In genomic region chr2:198055726-198056125, GRCh38 we compare ENCODE assay signal across 19 cellular contexts.
"Had no signal": no experiment of that assay in that cellular context is flagged by ENCODE, and none has a peak within 500 bp of the region (broad histone marks: within the 10 kb centered on the region; RNA-seq: fewer than 3 reads in every experiment).

No MANE protein-coding gene starts in this region.

- H3K27me3 ChIP-seq: heart left ventricle, neural progenitor cell, ovary, spleen, testis, transverse colon had no signal

- H3K4me3 ChIP-seq: heart left ventricle, neural progenitor cell, ovary, prostate gland, spleen, testis, transverse colon had no signal

- H3K9me3 Mint-ChIP-seq: dendritic cell treated with granulocyte-macrophage colony-stimulating factor and Interleukin-4, amounts not matched to agents 40 ng/mL and 50 ng/mL, for 4 days; endodermal cell; mesothelial cell of epicardium; natural killer cell; neural progenitor cell; stimulated activated memory B cell treated with anti-CD40 and anti-IgM and Interleukin-4, amounts not matched to agents 10 μg/mL and 1 μg/mL and 100 μg/mL, for 72 hours; stimulated activated naive CD8-positive, alpha-beta T cell treated with anti-CD3 and anti-CD28 coated beads, Interleukin-15, Interleukin-2, amounts not matched to agents 100 ng/mL and 50 ng/mL, for 24 hours had no signal

- H3K4me1 Mint-ChIP-seq: natural killer cell; neural progenitor cell; stimulated activated memory B cell treated with anti-CD40 and anti-IgM and Interleukin-4, amounts not matched to agents 10 μg/mL and 1 μg/mL and 100 μg/mL, for 72 hours had no signal

- H3K4me3 Mint-ChIP-seq: dendritic cell treated with granulocyte-macrophage colony-stimulating factor and Interleukin-4, amounts not matched to agents 40 ng/mL and 50 ng/mL, for 4 days; endodermal cell; mesothelial cell of epicardium; natural killer cell; neural progenitor cell; stimulated activated memory B cell treated with anti-CD40 and anti-IgM and Interleukin-4, amounts not matched to agents 10 μg/mL and 1 μg/mL and 100 μg/mL, for 72 hours; stimulated activated naive CD8-positive, alpha-beta T cell treated with anti-CD3 and anti-CD28 coated beads, Interleukin-15, Interleukin-2, amounts not matched to agents 100 ng/mL and 50 ng/mL, for 24 hours had no signal

- H3K36me3 ChIP-seq: heart left ventricle, neural progenitor cell, ovary, prostate gland, spleen, transverse colon had no signal

- H3K27me3 Mint-ChIP-seq: dendritic cell treated with granulocyte-macrophage colony-stimulating factor and Interleukin-4, amounts not matched to agents 40 ng/mL and 50 ng/mL, for 4 days; stimulated activated memory B cell treated with anti-CD40 and anti-IgM and Interleukin-4, amounts not matched to agents 10 μg/mL and 1 μg/mL and 100 μg/mL, for 72 hours; stimulated activated naive CD8-positive, alpha-beta T cell treated with anti-CD3 and anti-CD28 coated beads, Interleukin-15, Interleukin-2, amounts not matched to agents 100 ng/mL and 50 ng/mL, for 24 hours had no signal

- ATAC-seq: left colon; natural killer cell; stimulated activated memory B cell treated with anti-CD40 and anti-IgM and Interleukin-4, amounts not matched to agents 10 μg/mL and 1 μg/mL and 100 μg/mL, for 72 hours had no signal

- DNase-seq: endodermal cell; heart left ventricle; hippocampal formation; left colon; natural killer cell; nucleus accumbens; ovary; spleen; stimulated activated CD4-positive, alpha-beta T cell treated with anti-CD3 and anti-CD28 coated beads, Interleukin-15, amount 100 ng/mL, for 24 hours; stimulated activated CD4-positive, alpha-beta T cell treated with anti-CD3 and anti-CD28 coated beads, Interleukin-1b, Interleukin-23, amount 100 ng/mL, for 48 hours; stimulated activated CD4-positive, alpha-beta T cell treated with anti-CD3 and anti-CD28 coated beads, Interleukin-4, amount 100 ng/mL, for 24 hours; testis; transverse colon had no signal

- H3K27ac Mint-ChIP-seq: dendritic cell treated with granulocyte-macrophage colony-stimulating factor and Interleukin-4, amounts not matched to agents 40 ng/mL and 50 ng/mL, for 4 days; endodermal cell; mesothelial cell of epicardium; natural killer cell; neural progenitor cell; stimulated activated memory B cell treated with anti-CD40 and anti-IgM and Interleukin-4, amounts not matched to agents 10 μg/mL and 1 μg/mL and 100 μg/mL, for 72 hours; stimulated activated naive CD8-positive, alpha-beta T cell treated with anti-CD3 and anti-CD28 coated beads, Interleukin-15, Interleukin-2, amounts not matched to agents 100 ng/mL and 50 ng/mL, for 24 hours had no signal

- H3K9me3 ChIP-seq: heart left ventricle, ovary, prostate gland, spleen, testis, transverse colon had no signal

- H3K4me1 ChIP-seq: neural progenitor cell, prostate gland, spleen, testis, transverse colon had no signal

- H3K27ac ChIP-seq: neural progenitor cell, ovary, prostate gland, spleen, testis, transverse colon had no signal

- H3K36me3 Mint-ChIP-seq: mesothelial cell of epicardium; natural killer cell; neural progenitor cell; stimulated activated memory B cell treated with anti-CD40 and anti-IgM and Interleukin-4, amounts not matched to agents 10 μg/mL and 1 μg/mL and 100 μg/mL, for 72 hours had no signal
